In genomic region chr12:88144037-88144436, GRCh38 we compare ENCODE assay signal across 1 cellular context.
TF ChIP-seq lines count a peak whose summit lies in the region.

No MANE protein-coding gene starts in this region.

TF ChIP-seq in H1, 55 proteins besides CTCF, POLR2A, EP300 and RAD21:
- TF ChIP-seq TEAD4 (IDR thresholded peaks at IDR 0.05; ENCODE audit: low read depth, low read length): peak; percentile 37; the same call in 1 of the 2 replicates
- no peak for TF ChIP-seq TAF1 (IDR thresholded peaks at IDR 0.05; ENCODE audit: low read depth, low read length)
